In genomic region chr7:154519229-154519628, GRCh38 we compare ENCODE assay signal across 29 cellular contexts.
"Had no signal": no experiment of that assay in that cellular context is flagged by ENCODE, and none has a peak within 500 bp of the region (broad histone marks: within the 10 kb centered on the region; RNA-seq: fewer than 3 reads in every experiment).

No MANE protein-coding gene starts in this region.

- H3K4me3 ChIP-seq: ascending aorta, cardiac muscle cell had no signal

- DNase-seq: activated CD4-positive, alpha-beta memory T cell treated with anti-CD3 and anti-CD28 coated beads, Interleukin-2, amount 10 ng/mL, durations not matched to agents 7 days and 5 days; activated CD4-positive, alpha-beta T cell treated with anti-CD3 and anti-CD28 coated beads for 1 hour; activated CD4-positive, alpha-beta T cell treated with anti-CD3 and anti-CD28 coated beads for 36 hours; activated CD4-positive, alpha-beta T cell treated with anti-CD3 and anti-CD28 coated beads for 48 hours; activated CD4-positive, alpha-beta T cell treated with anti-CD3 and anti-CD28 coated beads, Interleukin-2, amount 10 ng/mL, durations not matched to agents 7 days and 5 days; activated CD4-positive, alpha-beta T cell treated with anti-CD3 and anti-CD28 coated beads, Interleukin-2, amount 50 U/mL, for 48 hours; activated CD4-positive, CD25-positive, alpha-beta regulatory T cell; activated CD8-positive, alpha-beta memory T cell treated with anti-CD3 and anti-CD28 coated beads for 24 hours; activated CD8-positive, alpha-beta memory T cell treated with anti-CD3 and anti-CD28 coated beads, Interleukin-2, amount 10 ng/mL, durations not matched to agents 7 days and 5 days; activated CD8-positive, alpha-beta memory T cell treated with anti-CD3 and anti-CD28 coated beads, Interleukin-2, amount 50 U/mL, for 48 hours; activated CD8-positive, alpha-beta T cell treated with anti-CD3 and anti-CD28 coated beads, Interleukin-2, amount 10 ng/mL, durations not matched to agents 7 days and 5 days; activated effector memory CD4-positive, alpha-beta T cell treated with Interleukin-2 at 50 U/mL for 16 hours; activated gamma-delta T cell; activated naive CD4-positive, alpha-beta T cell treated with anti-CD3 and anti-CD28 coated beads, Interleukin-2, amount 10 ng/mL, durations not matched to agents 7 days and 5 days; activated naive CD4-positive, alpha-beta T cell treated with Interleukin-2 at 50 U/mL for 16 hours; activated naive CD8-positive, alpha-beta T cell treated with anti-CD3 and anti-CD28 coated beads, Interleukin-2, amount 10 ng/mL, durations not matched to agents 7 days and 5 days; activated naive CD8-positive, alpha-beta T cell treated with anti-CD3 and anti-CD28 coated beads, Interleukin-2, amount 50 U/mL, for 24 hours; activated T-cell treated with anti-CD3 and anti-CD28 coated beads, Interleukin-2, amount 50 U/mL, for 24 hours; activated T-cell treated with anti-CD3 and anti-CD28 coated beads, Interleukin-2, amount 50 U/mL, for 48 hours; amygdala; anterior cingulate cortex; cerebellar nuclear complex; T-helper 2 cell; T-helper 9 cell; WERI-Rb-1 had no signal

- ATAC-seq: activated CD4-positive, alpha-beta T cell treated with anti-CD3 and anti-CD28 coated beads for 36 hours; activated CD4-positive, CD25-positive, alpha-beta regulatory T cell treated with anti-CD3 and anti-CD28 coated beads, Interleukin-2, amount 50 U/mL, for 24 hours; activated CD8-positive, alpha-beta memory T cell treated with anti-CD3 and anti-CD28 coated beads, Interleukin-2, amount 10 ng/mL, durations not matched to agents 7 days and 5 days; activated CD8-positive, alpha-beta T cell treated with anti-CD3 and anti-CD28 coated beads, Interleukin-2, amount 10 ng/mL, durations not matched to agents 7 days and 5 days; activated naive CD8-positive, alpha-beta T cell treated with anti-CD3 and anti-CD28 coated beads, Interleukin-2, amount 50 U/mL, for 24 hours; WTC11 had no signal

- H3K36me3 ChIP-seq: ascending aorta, cardiac muscle cell, WERI-Rb-1 had no signal

- H3K27ac ChIP-seq: ascending aorta, cardiac muscle cell, WERI-Rb-1 had no signal

- H3K4me1 ChIP-seq: ascending aorta had no signal

- H3K27me3 ChIP-seq: ascending aorta, cardiac muscle cell had no signal
